In the genomic region with DNA sequence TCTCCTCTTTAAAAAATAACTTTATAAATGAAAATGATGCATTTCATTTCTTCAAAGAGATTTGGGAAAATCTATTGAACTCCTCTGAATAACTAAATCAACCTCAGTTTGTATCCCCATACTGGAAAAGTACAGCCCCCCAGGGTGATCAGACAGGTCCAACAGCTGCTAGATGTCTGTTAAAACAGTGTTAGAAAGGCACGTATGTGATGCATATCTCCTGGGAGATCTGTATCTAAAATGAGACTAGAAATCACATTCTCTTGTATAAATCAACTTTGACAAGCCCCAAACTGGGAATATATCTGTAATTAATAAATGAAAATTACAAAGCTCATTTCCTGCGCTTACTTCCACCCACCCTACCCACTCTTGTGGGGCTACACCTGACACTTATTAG, we compare ENCODE assay signal across 29 cellular contexts. TPM values are rescaled to one million over a fixed set of nuclear protein-coding genes. Genes with fewer than 3 reads are reported as not detected.
"Had no signal": no experiment of that assay in that cellular context is flagged by ENCODE, and none has a peak within 500 bp of the region (broad histone marks: within the 10 kb centered on the region; RNA-seq: fewer than 3 reads in every experiment).

No MANE protein-coding gene starts in this region.

- H3K4me3 Mint-ChIP-seq: naive thymus-derived CD8-positive, alpha-beta T cell; nephron; neural progenitor cell; stimulated activated effector memory CD8-positive, alpha-beta T cell treated with anti-CD3 and anti-CD28 coated beads, Interleukin-12 subunit alpha, Interleukin-12 subunit beta, amount 100 ng/mL, for 72 hours; stimulated activated naive CD8-positive, alpha-beta T cell treated with anti-CD3 and anti-CD28 coated beads, Interleukin-15, Interleukin-2, amounts not matched to agents 100 ng/mL and 50 ng/mL, for 24 hours had no signal

- DNase-seq: hippocampal formation; kidney; left colon; left lung; lower lobe of right lung; mammary epithelial cell; mesenchymal stem cell; naive thymus-derived CD8-positive, alpha-beta T cell; occipital lobe; psoas muscle; right lobe of liver; stimulated activated CD4-positive, alpha-beta T cell treated with anti-CD3 and anti-CD28 coated beads, Interleukin-12 subunit alpha, Interleukin-12 subunit beta, amount 100 ng/mL, for 4 hours; stimulated activated CD4-positive, alpha-beta T cell treated with anti-CD3 and anti-CD28 coated beads, Interleukin-15, amount 100 ng/mL, for 24 hours; stimulated activated CD4-positive, alpha-beta T cell treated with anti-CD3 and anti-CD28 coated beads, Interleukin-2, amount 100 ng/mL, for 24 hours; stimulated activated CD4-positive, alpha-beta T cell treated with anti-CD3 and anti-CD28 coated beads, Interleukin-4, amount 100 ng/mL, for 1 hour; stimulated activated naive CD4-positive, alpha-beta T cell; tibial artery; upper lobe of right lung had no signal

- H3K4me1 Mint-ChIP-seq: naive thymus-derived CD8-positive, alpha-beta T cell; nephron; neural progenitor cell; stimulated activated effector memory CD8-positive, alpha-beta T cell treated with anti-CD3 and anti-CD28 coated beads, Interleukin-12 subunit alpha, Interleukin-12 subunit beta, amount 100 ng/mL, for 72 hours had no signal

- H3K4me2 ChIP-seq: neural progenitor cell had no signal

- H3K9ac ChIP-seq: neural progenitor cell, parathyroid adenoma had no signal

- H3K36me3 Mint-ChIP-seq: naive thymus-derived CD8-positive, alpha-beta T cell; neural progenitor cell; stimulated activated effector memory CD8-positive, alpha-beta T cell treated with anti-CD3 and anti-CD28 coated beads, Interleukin-12 subunit alpha, Interleukin-12 subunit beta, amount 100 ng/mL, for 72 hours had no signal

- H3K9me3 Mint-ChIP-seq: stimulated activated naive CD8-positive, alpha-beta T cell treated with anti-CD3 and anti-CD28 coated beads, Interleukin-15, Interleukin-2, amounts not matched to agents 100 ng/mL and 50 ng/mL, for 24 hours had no signal

- H3K4me3 ChIP-seq: left lung, lower lobe of right lung, neural progenitor cell, psoas muscle, right atrium auricular region, right lobe of liver, skin epidermis, suprapubic skin, thoracic aorta, tibial artery, upper lobe of right lung had no signal

- H3K79me2 ChIP-seq: parathyroid adenoma had no signal

- H3K27ac ChIP-seq: left lung, lower lobe of right lung, neural progenitor cell, neutrophil, parathyroid adenoma, psoas muscle, right atrium auricular region, right lobe of liver, skin epidermis, suprapubic skin, thoracic aorta, tibial artery, upper lobe of right lung had no signal

- H3K36me3 ChIP-seq: left lung, lower lobe of right lung, neural progenitor cell, neutrophil, right atrium auricular region, right lobe of liver, suprapubic skin, thoracic aorta, tibial artery, upper lobe of right lung had no signal

- H3K4me1 ChIP-seq: left lung, lower lobe of right lung, neural progenitor cell, parathyroid adenoma, psoas muscle, right atrium auricular region, right lobe of liver, suprapubic skin, tibial artery, upper lobe of right lung had no signal

- H3K27me3 Mint-ChIP-seq: naive thymus-derived CD8-positive, alpha-beta T cell; stimulated activated naive CD8-positive, alpha-beta T cell treated with anti-CD3 and anti-CD28 coated beads, Interleukin-15, Interleukin-2, amounts not matched to agents 100 ng/mL and 50 ng/mL, for 24 hours had no signal

- H3K27ac Mint-ChIP-seq: naive thymus-derived CD8-positive, alpha-beta T cell; nephron; neural progenitor cell; stimulated activated effector memory CD8-positive, alpha-beta T cell treated with anti-CD3 and anti-CD28 coated beads, Interleukin-12 subunit alpha, Interleukin-12 subunit beta, amount 100 ng/mL, for 72 hours; stimulated activated naive CD8-positive, alpha-beta T cell treated with anti-CD3 and anti-CD28 coated beads, Interleukin-15, Interleukin-2, amounts not matched to agents 100 ng/mL and 50 ng/mL, for 24 hours had no signal

- H3K9me3 ChIP-seq: lower lobe of right lung, neutrophil, psoas muscle, right atrium auricular region, right lobe of liver, suprapubic skin, thoracic aorta, tibial artery, upper lobe of right lung had no signal

- H3K27me3 ChIP-seq: left lung, neural progenitor cell, neutrophil, right atrium auricular region, right lobe of liver, suprapubic skin, tibial artery, upper lobe of right lung had no signal

- H2AFZ ChIP-seq: neural progenitor cell, parathyroid adenoma had no signal

RNA-seq across cellular contexts. Expression of gene KIF2B, which starts 3.8 kb away (rescaled TPM):
- polyA plus RNA-seq: liver; mammary epithelial cell; naive thymus-derived CD8-positive, alpha-beta T cell; psoas muscle had no signal
